ENCODE assay signal across 18 cellular contexts in genomic region chr6:83151114-83151513, GRCh38.
"Had no signal": no experiment of that assay in that cellular context is flagged by ENCODE, and none has a peak within 500 bp of the region (broad histone marks: within the 10 kb centered on the region; RNA-seq: fewer than 3 reads in every experiment).

No MANE protein-coding gene starts in this region.

- DNase-seq: activated CD4-positive, alpha-beta T cell treated with anti-CD3 and anti-CD28 coated beads, Interleukin-2, amount 50 U/mL, for 1 hour; activated CD4-positive, CD25-positive, alpha-beta regulatory T cell treated with anti-CD3 and anti-CD28 coated beads, Interleukin-2, amount 50 U/mL, for 72 hours; activated CD8-positive, alpha-beta memory T cell treated with anti-CD3 and anti-CD28 coated beads, Interleukin-2, amount 50 U/mL, for 4 hours; activated naive CD4-positive, alpha-beta T cell treated with anti-CD3 and anti-CD28 coated beads, Interleukin-2, amount 10 ng/mL, durations not matched to agents 7 days and 5 days; activated T-cell treated with anti-CD3 and anti-CD28 coated beads, Interleukin-2, amount 50 U/mL, for 4 hours; effector memory CD4-positive, alpha-beta T cell; foreskin fibroblast; glutamatergic neuron; hippocampal formation; kidney; occipital lobe; retina; stimulated activated naive B cell treated with anti-CD40 and anti-IgM and Interleukin-4, amounts not matched to agents 10 μg/mL and 1 μg/mL and 100 μg/mL, for 72 hours; upper lobe of right lung had no signal

- H3K9me3 ChIP-seq: breast epithelium, thoracic aorta, upper lobe of right lung had no signal

- H3K4me1 ChIP-seq: breast epithelium, upper lobe of right lung had no signal

- ATAC-seq: activated T-cell treated with anti-CD3 and anti-CD28 coated beads, Interleukin-2, amount 50 U/mL, for 4 hours; left lobe of liver; stimulated activated naive B cell treated with anti-CD40 and anti-IgM and Interleukin-4, amounts not matched to agents 10 μg/mL and 1 μg/mL and 100 μg/mL, for 72 hours; upper lobe of right lung had no signal

- H3K27ac ChIP-seq: breast epithelium, thoracic aorta, upper lobe of right lung, VCaP had no signal

- H3K4me3 ChIP-seq: breast epithelium, thoracic aorta, upper lobe of right lung had no signal

- H3K27me3 ChIP-seq: breast epithelium, upper lobe of right lung had no signal
